ENCODE assay signal across 8 cellular contexts in genomic region chr3:138835177-138835757, GRCh38. TPM values are rescaled to one million over a fixed set of nuclear protein-coding genes. Genes with fewer than 3 reads are reported as not detected.
DNase-seq lines count a peak whose midpoint lies in the region; ATAC-seq and TF ChIP-seq lines count a peak whose summit lies in the region.

No MANE protein-coding gene starts in this region.

- H3F3A ChIP-seq in PC-3 (ENCODE audit: low read length, unreplicated experiment) = no peaks in the 10 kb centered on the region

- H3K9me3 Mint-ChIP-seq in endothelial cell (ENCODE audit: unreplicated experiment) = no peaks in the 10 kb centered on the region
- H3K9me3 Mint-ChIP-seq in natural killer cell treated with Interleukin-12 subunit alpha and Interleukin-12 subunit beta and Interleukin-15 and Interleukin-18, amount 100 ng/mL, for 72 hours = no peaks in the 10 kb centered on the region

- peaks cover 14% of the 10 kb centered on the region for H3K4me1 Mint-ChIP-seq in endothelial cell (ENCODE audit: unreplicated experiment)
- H3K4me1 Mint-ChIP-seq in natural killer cell treated with Interleukin-12 subunit alpha and Interleukin-12 subunit beta and Interleukin-15 and Interleukin-18, amount 100 ng/mL, for 72 hours (ENCODE audit: low read depth in 2 of 2) = peaks cover 20 to 21% of the 10 kb centered on the region in 2 donors

- peak overlapping the region; percentile 86 for H2AFZ ChIP-seq in PC-3 (ENCODE audit: low read length)

- H3K79me2 ChIP-seq in PC-3 (ENCODE audit: low read length) = peaks cover 35% of the 10 kb centered on the region

- CTCF ChIA-PET in PC-3 (lab: Charles Lee) = no interaction called here

- H3K9ac ChIP-seq in PC-3 (ENCODE audit: low read length) = peak overlapping the region; percentile 78

- H3K36me3 Mint-ChIP-seq in endothelial cell (ENCODE audit: low read depth, unreplicated experiment) = peaks cover 10% of the 10 kb centered on the region
- peaks cover 6% of the 10 kb centered on the region for H3K36me3 Mint-ChIP-seq in natural killer cell treated with Interleukin-12 subunit alpha and Interleukin-12 subunit beta and Interleukin-15 and Interleukin-18, amount 100 ng/mL, for 72 hours

- ATAC-seq in PC-3 = peak; percentile 27
- no peak for ATAC-seq in natural killer cell treated with Interleukin-12 subunit alpha and Interleukin-12 subunit beta and Interleukin-15 and Interleukin-18, amount 100 ng/mL, for 72 hours
- no peak for ATAC-seq in GM18870 (IDR thresholded peaks at IDR 0.05; ENCODE audit: unreplicated experiment)

- POLR2A ChIA-PET in PC-3 (lab: Charles Lee; ENCODE audit: unreplicated experiment) = no interaction called here

- no peaks in the 10 kb centered on the region for H3K27me3 ChIP-seq in PC-3 (ENCODE audit: low read length)

- H3K4me3 ChIP-seq in PC-3 (ENCODE audit: low read length) = peak overlapping the region; percentile 99

- no peak for TF ChIP-seq CTCF in PC-3 (conservative IDR thresholded peaks at IDR 0.05; ENCODE audit: low read depth, low read length)
- TF ChIP-seq CTCF in endothelial cell (IDR thresholded peaks at IDR 0.05; ENCODE audit: unreplicated experiment) = no peak

- peak overlapping the region; percentile 93 for H3K27ac Mint-ChIP-seq in endothelial cell (ENCODE audit: unreplicated experiment)
- peak overlapping the region; percentile 83 to 99 for H3K27ac Mint-ChIP-seq in natural killer cell treated with Interleukin-12 subunit alpha and Interleukin-12 subunit beta and Interleukin-15 and Interleukin-18, amount 100 ng/mL, for 72 hours

- TSS peak; percentile 97 for BruUV-seq in PC-3 (replicated peaks; lab: Mats Ljungman, UMichigan)

- no peaks in the 10 kb centered on the region for H4K20me1 ChIP-seq in PC-3 (ENCODE audit: low read length)

- H3K27me3 Mint-ChIP-seq in endothelial cell (ENCODE audit: unreplicated experiment) = peaks cover 2% of the 10 kb centered on the region
- no peaks in the 10 kb centered on the region for H3K27me3 Mint-ChIP-seq in natural killer cell treated with Interleukin-12 subunit alpha and Interleukin-12 subunit beta and Interleukin-15 and Interleukin-18, amount 100 ng/mL, for 72 hours

- H3K36me3 ChIP-seq in PC-3 (ENCODE audit: low read depth, low read length) = no peaks in the 10 kb centered on the region

- peak; percentile 47 for DNase-seq in DMS79 treated with DMSO at 0.1 percent for 48 hours (lab: John Stamatoyannopoulos, UW)
- DNase-seq in DMS79 (lab: John Stamatoyannopoulos, UW) = no peak
- DNase-seq in PC-3 = no peak
- DNase-seq in endothelial cell (ENCODE audit: low spot score) = no peak
- DNase-seq in natural killer cell treated with Interleukin-12 subunit alpha and Interleukin-12 subunit beta and Interleukin-15 and Interleukin-18, amount 100 ng/mL, for 72 hours (ENCODE audit: low spot score) = no peak
- DNase-seq in activated gamma-delta T cell (lab: John Stamatoyannopoulos, UW) = no peak
- no peak for DNase-seq in DMS153 treated with DMSO at 0.1 percent for 48 hours (lab: John Stamatoyannopoulos, UW; ENCODE audit: unreplicated experiment)

- no peaks in the 10 kb centered on the region for H3K9me3 ChIP-seq in PC-3 (ENCODE audit: low read length)

- peak overlapping the region; percentile 85 for H3K4me2 ChIP-seq in PC-3 (ENCODE audit: low read length)

- H3K4me1 ChIP-seq in PC-3 (ENCODE audit: insufficient read depth, low read length) = peaks cover 5% of the 10 kb centered on the region; the same call in 1 of the 2 replicates

- intact Hi-C loops in PC-3 (cut with micrococcal nuclease) = loop anchor here (2.0 kb wide), 1 partner anchor 56 kb away; no protein-coding TSS in a partner anchor

- H3K4me3 Mint-ChIP-seq in endothelial cell (ENCODE audit: unreplicated experiment) = peak overlapping the region; percentile 96
- peak overlapping the region; percentile 93 for H3K4me3 Mint-ChIP-seq in natural killer cell treated with Interleukin-12 subunit alpha and Interleukin-12 subunit beta and Interleukin-15 and Interleukin-18, amount 100 ng/mL, for 72 hours

- no peaks in the 10 kb centered on the region for H3K9me2 ChIP-seq in PC-3 (replicated peaks; ENCODE audit: low read length)

- H3K27ac ChIP-seq in PC-3 (ENCODE audit: low read length) = peak overlapping the region; percentile 73

RNA-seq across cellular contexts. Expression of gene PIK3CB, which starts 0.5 kb away (rescaled TPM):
- 8.3 and 15.7 TPM in 2 replicates for total RNA-seq in PC-3 (2014; rRNA removed)
- total RNA-seq in endothelial cell (ENCODE audit: unreplicated experiment) = 14.2 TPM
- total RNA-seq in natural killer cell treated with Interleukin-12 subunit alpha and Interleukin-12 subunit beta and Interleukin-15 and Interleukin-18, amount 100 ng/mL, for 72 hours = 10 to 100 TPM; 22.8 to 42.7 TPM
